Comparison of ENCODE assay signal across 16 cellular contexts in the genomic region with DNA sequence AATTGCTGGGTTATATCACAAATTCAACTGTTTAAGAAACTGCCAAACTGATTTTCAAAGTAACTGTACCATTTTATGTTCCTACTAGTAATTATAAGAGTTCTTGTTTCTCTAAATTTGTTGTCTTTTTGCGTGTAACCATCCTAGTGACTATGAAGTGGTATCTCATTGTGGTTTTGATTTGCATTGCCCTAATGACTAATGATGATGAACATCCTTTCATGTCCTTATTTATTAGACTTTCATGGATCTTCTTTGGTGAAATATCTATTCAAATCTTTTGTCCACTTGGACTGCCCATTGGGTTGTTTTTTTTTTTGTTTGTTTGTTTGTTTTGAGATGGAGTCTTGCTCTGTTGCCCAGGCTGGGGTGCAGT. TPM values are rescaled to one million over a fixed set of nuclear protein-coding genes. Genes with fewer than 3 reads are reported as not detected.
DNase-seq lines count a peak whose midpoint lies in the region; ATAC-seq, FAIRE-seq and TF ChIP-seq lines count a peak whose summit lies in the region.
"Had no signal": no experiment of that assay in that cellular context is flagged by ENCODE, and none has a peak within 500 bp of the region (broad histone marks: within the 10 kb centered on the region; RNA-seq: fewer than 3 reads in every experiment).

No MANE protein-coding gene starts in this region.

- H3K27ac Mint-ChIP-seq in activated T-helper 1 cell treated with anti-CD3 and anti-CD28 coated beads, Interleukin-12 subunit alpha, Interleukin-12 subunit beta, Interleukin-2, Interleukin-4 antibody, amounts not matched to agents 30 ng/mL and 10 ng/mL and 1 ng/mL, durations not matched to agents 14 hours and 24 hours and 36 hours = peak overlapping the region; percentile 9
- H3K27ac Mint-ChIP-seq: CD8-positive, alpha-beta T cell; progenitor cell of endocrine pancreas had no signal

- no peak overlapping the region for H4K12ac ChIP-seq in trophoblast cell (ENCODE audit: low read depth, low read length)

- H4K20me1 ChIP-seq in HCT116 (ENCODE audit: insufficient read depth) (peaks cover 4% of the 10 kb centered on the region; the same call in 1 of the 2 replicates), keratinocyte (ENCODE audit: control insufficient read depth, extremely low read depth, insufficient read depth, low read length) (no peaks in the 10 kb centered on the region)

- no peak for TF ChIP-seq POLR2A in HCT116 (IDR thresholded peaks at IDR 0.05; ENCODE audit: borderline replicate concordance, extremely low read depth, insufficient read depth, insufficient read length)

- H3K79me2 ChIP-seq in HCT116 (ENCODE audit: insufficient read depth, low read length) (peaks cover 87% of the 10 kb centered on the region), keratinocyte (ENCODE audit: control insufficient read depth, insufficient read depth, low read length) (peaks cover 79% of the 10 kb centered on the region), trophoblast cell (ENCODE audit: control insufficient read depth, insufficient read depth, low read length, poor library complexity) (peaks cover 26% of the 10 kb centered on the region)

- BruUV-seq in HCT116 (replicated peaks; lab: Mats Ljungman, UMichigan) = no TSS peak

- H3K18ac ChIP-seq in trophoblast cell (ENCODE audit: low read length) = no peak overlapping the region

- no peaks in the 10 kb centered on the region for H3K9me3 Mint-ChIP-seq in activated T-helper 1 cell treated with anti-CD3 and anti-CD28 coated beads, Interleukin-12 subunit alpha, Interleukin-12 subunit beta, Interleukin-2, Interleukin-4 antibody, amounts not matched to agents 30 ng/mL and 10 ng/mL and 1 ng/mL, durations not matched to agents 14 hours and 24 hours and 36 hours
- H3K9me3 Mint-ChIP-seq: CD8-positive, alpha-beta T cell had no signal

- no peak for FAIRE-seq in keratinocyte (lab: Jason Lieb, UNC)

- DNase-seq in AG10803 (ENCODE audit: low read depth) (peak; percentile 34), HCT116 (ENCODE audit: low read depth, low spot score) (no peak), keratinocyte (ENCODE audit: low read depth, low spot score) (no peak), NCI-H1092 treated with DMSO at 0.1 percent for 48 hours (lab: John Stamatoyannopoulos, UW) (no peak), NCI-H1417 (lab: John Stamatoyannopoulos, UW) (no peak), trophoblast cell (no peak)
- no peak for DNase-seq in activated T-helper 1 cell treated with anti-CD3 and anti-CD28 coated beads, Interleukin-12 subunit alpha, Interleukin-12 subunit beta, Interleukin-2, Interleukin-4 antibody, amounts not matched to agents 30 ng/mL and 10 ng/mL and 1 ng/mL, durations not matched to agents 14 hours and 24 hours and 36 hours (ENCODE audit: low spot score)
- DNase-seq: activated CD4-positive, CD25-positive, alpha-beta regulatory T cell treated with anti-CD3 and anti-CD28 coated beads, Interleukin-2, amount 50 U/mL, for 72 hours; CD8-positive, alpha-beta T cell; hippocampal formation; NCI-H146; NCI-H526; stimulated activated CD4-positive, alpha-beta T cell treated with anti-CD3 and anti-CD28 coated beads, Interleukin-2, amount 100 ng/mL, for 48 hours had no signal

- no peak overlapping the region for H2BK5ac ChIP-seq in trophoblast cell (ENCODE audit: low read depth, low read length, poor library complexity)

- peaks cover 19% of the 10 kb centered on the region for H3K36me3 Mint-ChIP-seq in activated T-helper 1 cell treated with anti-CD3 and anti-CD28 coated beads, Interleukin-12 subunit alpha, Interleukin-12 subunit beta, Interleukin-2, Interleukin-4 antibody, amounts not matched to agents 30 ng/mL and 10 ng/mL and 1 ng/mL, durations not matched to agents 14 hours and 24 hours and 36 hours (ENCODE audit: low read depth)

- H3K9me2 ChIP-seq in HCT116 (ENCODE audit: insufficient read depth) = no peaks in the 10 kb centered on the region

- no peak overlapping the region for H2AK5ac ChIP-seq in trophoblast cell (ENCODE audit: low read length)

- no peak overlapping the region for H2BK120ac ChIP-seq in trophoblast cell (ENCODE audit: insufficient read depth, low read length, poor library complexity)

- no CpG with 5 or more reads among the region's 1 CpG for WGBS in trophoblast cell (ENCODE audit: extremely low coverage, insufficient coverage, insufficient read length)

- no peaks in the 10 kb centered on the region for H3K27me3 ChIP-seq in HCT116 (ENCODE audit: insufficient read depth, low read length)
- no peaks in the 10 kb centered on the region for H3K27me3 ChIP-seq in keratinocyte (ENCODE audit: control insufficient read depth, extremely low read depth, insufficient read depth, low read length)
- no peaks in the 10 kb centered on the region for H3K27me3 ChIP-seq in trophoblast cell (ENCODE audit: insufficient read depth, low read length)

- CTCF ChIA-PET in HCT116 (lab: Charles Lee) = no interaction called here

- H3K79me1 ChIP-seq in trophoblast cell (ENCODE audit: low read length) = peaks cover 15% of the 10 kb centered on the region

- H3K4me3 ChIP-seq in AG10803 (ENCODE audit: low read length) (no peak overlapping the region), HCT116 (replicated peaks in 1 of 2; ENCODE audit: low read depth in 1 of 2, low read length in 2 of 2) (no peak overlapping the region), keratinocyte (ENCODE audit: control insufficient read depth in 2 of 3, extremely low read depth in 1 of 3, insufficient read depth in 2 of 3, low read depth in 1 of 3, low read length in 3 of 3) (peak overlapping the region; percentile 19 to 89 (median 86)), trophoblast cell (ENCODE audit: low read depth, low read length) (no peak overlapping the region)
- H3K4me3 ChIP-seq: SK-N-MC had no signal

- H4K91ac ChIP-seq in trophoblast cell (ENCODE audit: low read depth, low read length) = no peak overlapping the region

- H2BK12ac ChIP-seq in trophoblast cell (ENCODE audit: low read length) = no peak overlapping the region

- H3K4ac ChIP-seq in trophoblast cell (ENCODE audit: low read depth, low read length) = no peak overlapping the region

- no peak overlapping the region for H3K14ac ChIP-seq in trophoblast cell (ENCODE audit: low read length)

- H3K27ac ChIP-seq in HCT116 (ENCODE audit: low read depth, low read length) (no peak overlapping the region), keratinocyte (ENCODE audit: control insufficient read depth, insufficient read depth, low read length) (peak overlapping the region; percentile 99), trophoblast cell (ENCODE audit: low read depth, low read length) (no peak overlapping the region)
- H3K27ac ChIP-seq: SK-N-MC had no signal

- H3K4me3 Mint-ChIP-seq in activated T-helper 1 cell treated with anti-CD3 and anti-CD28 coated beads, Interleukin-12 subunit alpha, Interleukin-12 subunit beta, Interleukin-2, Interleukin-4 antibody, amounts not matched to agents 30 ng/mL and 10 ng/mL and 1 ng/mL, durations not matched to agents 14 hours and 24 hours and 36 hours = no peak overlapping the region
- H3K4me3 Mint-ChIP-seq: CD8-positive, alpha-beta T cell had no signal

- dilution Hi-C loops in keratinocyte (cut with MboI; ENCODE audit: extremely low pct_ligation_motif_present, low sequenced_read_pairs) = no loop called here

- H3K27me3 Mint-ChIP-seq in activated T-helper 1 cell treated with anti-CD3 and anti-CD28 coated beads, Interleukin-12 subunit alpha, Interleukin-12 subunit beta, Interleukin-2, Interleukin-4 antibody, amounts not matched to agents 30 ng/mL and 10 ng/mL and 1 ng/mL, durations not matched to agents 14 hours and 24 hours and 36 hours (ENCODE audit: insufficient read depth) = no peaks in the 10 kb centered on the region
- H3K27me3 Mint-ChIP-seq: progenitor cell of endocrine pancreas had no signal

- TF ChIP-seq RAD21 in HCT116 (IDR thresholded peaks at IDR 0.05; ENCODE audit: low read depth) = no peak

- peaks cover 71% of the 10 kb centered on the region for H3K4me1 Mint-ChIP-seq in activated T-helper 1 cell treated with anti-CD3 and anti-CD28 coated beads, Interleukin-12 subunit alpha, Interleukin-12 subunit beta, Interleukin-2, Interleukin-4 antibody, amounts not matched to agents 30 ng/mL and 10 ng/mL and 1 ng/mL, durations not matched to agents 14 hours and 24 hours and 36 hours (ENCODE audit: low read depth)

- H4K8ac ChIP-seq in trophoblast cell (ENCODE audit: low read depth, low read length) = no peak overlapping the region

- H3K9me1 ChIP-seq in keratinocyte (ENCODE audit: control insufficient read depth, extremely low read depth, insufficient read depth, low read length) = no peaks in the 10 kb centered on the region

- no peak overlapping the region for H2AFZ ChIP-seq in HCT116 (ENCODE audit: low read depth, low read length, poor library complexity, severe bottlenecking)
- H2AFZ ChIP-seq in keratinocyte (ENCODE audit: control insufficient read depth, low read length) = no peak overlapping the region
- no peak overlapping the region for H2AFZ ChIP-seq in trophoblast cell (ENCODE audit: insufficient read depth, low read length, poor library complexity)

- intact Hi-C loops in HCT116 (cut with micrococcal nuclease) = no loop called here
- intact Hi-C loops in activated T-helper 1 cell treated with anti-CD3 and anti-CD28 coated beads, Interleukin-12 subunit alpha, Interleukin-12 subunit beta, Interleukin-2, Interleukin-4 antibody, amounts not matched to agents 30 ng/mL and 10 ng/mL and 1 ng/mL, durations not matched to agents 14 hours and 24 hours and 36 hours (cut with micrococcal nuclease) = loop anchor here (10.0 kb wide), 2 partner anchors 286 to 1216 kb away; a partner anchor contains a TSS

- no peak for ATAC-seq in HCT116
- no peak for ATAC-seq in HG02571 (IDR thresholded peaks at IDR 0.05; ENCODE audit: unreplicated experiment)
- ATAC-seq: CD8-positive, alpha-beta T cell had no signal

- TF ChIP-seq CTCF in AG10803 (conservative IDR thresholded peaks at IDR 0.05; ENCODE audit: low read length) (no peak), HCT116 (IDR thresholded peaks at IDR 0.05 in 2 of 3, conservative IDR thresholded peaks at IDR 0.05 in 1 of 3; ENCODE audit: borderline replicate concordance in 1 of 3, insufficient read depth in 1 of 3, low read depth in 2 of 3, low read length in 2 of 3) (no peak), keratinocyte (optimal IDR thresholded peaks at IDR 0.05 in 1 of 3, IDR thresholded peaks at IDR 0.05 in 1 of 3, conservative IDR thresholded peaks at IDR 0.05 in 1 of 3; ENCODE audit: extremely low read depth in 1 of 3, insufficient read depth in 2 of 3, low read length in 3 of 3) (no peak)

- H3K9ac ChIP-seq in HCT116 (ENCODE audit: low read length) (no peak overlapping the region), keratinocyte (ENCODE audit: control insufficient read depth, extremely low read depth, insufficient read depth, low read length) (peak overlapping the region; percentile 72), trophoblast cell (ENCODE audit: low read length) (no peak overlapping the region)

- no peaks in the 10 kb centered on the region for H3K36me3 ChIP-seq in HCT116 (ENCODE audit: control insufficient read depth in 1 of 2, insufficient read depth in 2 of 2, low read length in 2 of 2)
- no peaks in the 10 kb centered on the region for H3K36me3 ChIP-seq in keratinocyte (ENCODE audit: control insufficient read depth in 2 of 2, extremely low read depth in 1 of 2, insufficient read depth in 2 of 2, low read length in 2 of 2)
- no peaks in the 10 kb centered on the region for H3K36me3 ChIP-seq in trophoblast cell (ENCODE audit: control insufficient read depth in 1 of 2, insufficient read depth in 2 of 2, low read length in 2 of 2)

- POLR2A ChIA-PET in HCT116 (lab: Charles Lee) = no interaction called here

- peaks cover 4 to 40% of the 10 kb centered on the region in 2 experiments; a peak in 3 of 4 replicates for H3K4me1 ChIP-seq in HCT116 (ENCODE audit: control insufficient read depth in 1 of 2, insufficient read depth in 2 of 2, low read length in 2 of 2)
- peaks cover 47% of the 10 kb centered on the region for H3K4me1 ChIP-seq in keratinocyte (ENCODE audit: control insufficient read depth, extremely low read depth, insufficient read depth, low read length)
- peaks cover 0 to 4% of the 10 kb centered on the region in 2 experiments for H3K4me1 ChIP-seq in trophoblast cell (ENCODE audit: control insufficient read depth in 1 of 2, insufficient read depth in 2 of 2, low read length in 2 of 2)

- H3K9me3 ChIP-seq in HCT116 (ENCODE audit: control insufficient read depth in 1 of 2, insufficient read depth in 1 of 2, low read depth in 1 of 2, low read length in 2 of 2) (no peaks in the 10 kb centered on the region), keratinocyte (ENCODE audit: control insufficient read depth, low read depth, low read length) (no peaks in the 10 kb centered on the region), trophoblast cell (ENCODE audit: insufficient read depth, low read depth, low read length) (no peaks in the 10 kb centered on the region)

- H3K4me2 ChIP-seq in HCT116 (ENCODE audit: low read length) (peak overlapping the region; percentile 77), keratinocyte (ENCODE audit: control insufficient read depth, extremely low read depth, insufficient read depth, low read depth, low read length) (peak overlapping the region; percentile 95), trophoblast cell (ENCODE audit: low read length) (no peak overlapping the region)

- H3K23ac ChIP-seq in trophoblast cell (ENCODE audit: low read length) = no peak overlapping the region

- RAD21 ChIA-PET in HCT116 (lab: Charles Lee; ENCODE audit: low non-redundant PET in 1 of 2, low total read pairs in 2 of 2, uncharacterized antibody in 2 of 2, unreplicated experiment in 2 of 2) = no interaction called here

RNA-seq across cellular contexts. Expression of a gene that starts 3.6 kb away (rescaled TPM):
- 35.1 TPM for total RNA-seq in HCT116 (2021; ENCODE audit: unreplicated experiment)
- 16.8 and 18.9 TPM in 2 replicates for polyA plus RNA-seq in HCT116 (2012)
- total RNA-seq in activated T-helper 1 cell treated with anti-CD3 and anti-CD28 coated beads, Interleukin-12 subunit alpha, Interleukin-12 subunit beta, Interleukin-2, Interleukin-4 antibody, amounts not matched to agents 30 ng/mL and 10 ng/mL and 1 ng/mL, durations not matched to agents 14 hours and 24 hours and 36 hours = 48.6 and 50.8 TPM in 2 replicates
- polyA plus RNA-seq in keratinocyte = 60.8 to 77.0 TPM (median 61.9 TPM) in 3 replicates
- 29.8 TPM for polyA plus RNA-seq in keratinocyte (2011; ENCODE audit: low read depth)
- polyA plus RNA-seq in keratinocyte (2011; cell fraction: cytosol; rRNA removed) = 44.6 and 75.2 TPM in 2 replicates
- polyA plus RNA-seq in keratinocyte (2011; cell fraction: nucleus; rRNA removed) = 83.6 and 108 TPM in 2 replicates
- polyA plus RNA-seq in keratinocyte (2012; ENCODE audit: low replicate concordance) = 50.3 and 54.7 TPM in 2 replicates
- polyA minus RNA-seq in keratinocyte = 31.5 to 73.8 TPM (median 53.2 TPM) in 3 replicates
- 62.2 TPM for polyA minus RNA-seq in keratinocyte (2011; cell fraction: cytosol; rRNA and poly(A)+ RNA removed)
- polyA minus RNA-seq in keratinocyte (2011; cell fraction: nucleus; rRNA and poly(A)+ RNA removed) = 59.6 and 108 TPM in 2 replicates
- 26.2 and 26.5 TPM in 2 replicates for polyA plus RNA-seq in trophoblast cell (2013)

RNA-seq across cellular contexts. Expression of a gene that starts 30.5 kb away (rescaled TPM):
- total RNA-seq in HCT116 (2021; ENCODE audit: unreplicated experiment) = 14.8 TPM
- 14.3 and 14.4 TPM in 2 replicates for polyA plus RNA-seq in HCT116 (2012)
- 38.6 and 42.1 TPM in 2 replicates for total RNA-seq in activated T-helper 1 cell treated with anti-CD3 and anti-CD28 coated beads, Interleukin-12 subunit alpha, Interleukin-12 subunit beta, Interleukin-2, Interleukin-4 antibody, amounts not matched to agents 30 ng/mL and 10 ng/mL and 1 ng/mL, durations not matched to agents 14 hours and 24 hours and 36 hours
- polyA plus RNA-seq in keratinocyte = 44.0 to 72.8 TPM (median 46.2 TPM) in 3 replicates
- 52.8 TPM for polyA plus RNA-seq in keratinocyte (2011; ENCODE audit: low read depth)
- polyA plus RNA-seq in keratinocyte (2011; cell fraction: cytosol; rRNA removed) = 58.1 and 67.4 TPM in 2 replicates
- polyA plus RNA-seq in keratinocyte (2011; cell fraction: nucleus; rRNA removed) = 71.4 and 90.1 TPM in 2 replicates
- 34.0 and 52.2 TPM in 2 replicates for polyA plus RNA-seq in keratinocyte (2012; ENCODE audit: low replicate concordance)
- polyA minus RNA-seq in keratinocyte = 92.9 to 153 TPM (median 123 TPM) in 3 replicates
- polyA minus RNA-seq in keratinocyte (2011; cell fraction: cytosol; rRNA and poly(A)+ RNA removed) = 42.6 TPM
- 34.7 and 46.8 TPM in 2 replicates for polyA minus RNA-seq in keratinocyte (2011; cell fraction: nucleus; rRNA and poly(A)+ RNA removed)
- polyA plus RNA-seq in trophoblast cell (2013) = 25.1 TPM in 2 replicates

RNA-seq across cellular contexts. Expression of a gene that starts 32.0 kb away (rescaled TPM):
- 49.0 TPM for total RNA-seq in HCT116 (2021; ENCODE audit: unreplicated experiment)
- polyA plus RNA-seq in HCT116 (2012) = 44.2 and 46.8 TPM in 2 replicates
- 69.3 and 73.4 TPM in 2 replicates for total RNA-seq in activated T-helper 1 cell treated with anti-CD3 and anti-CD28 coated beads, Interleukin-12 subunit alpha, Interleukin-12 subunit beta, Interleukin-2, Interleukin-4 antibody, amounts not matched to agents 30 ng/mL and 10 ng/mL and 1 ng/mL, durations not matched to agents 14 hours and 24 hours and 36 hours
- polyA plus RNA-seq in keratinocyte = 81.4 to 125 TPM (median 85.3 TPM) in 3 replicates
- 29.4 TPM for polyA plus RNA-seq in keratinocyte (2011; ENCODE audit: low read depth)
- polyA plus RNA-seq in keratinocyte (2011; cell fraction: cytosol; rRNA removed) = 62.3 and 109 TPM in 2 replicates
- 152 and 169 TPM in 2 replicates for polyA plus RNA-seq in keratinocyte (2011; cell fraction: nucleus; rRNA removed)
- 47.3 and 77.6 TPM in 2 replicates for polyA plus RNA-seq in keratinocyte (2012; ENCODE audit: low replicate concordance)
- 58.6 to 84.3 TPM (median 73.0 TPM) in 3 replicates for polyA minus RNA-seq in keratinocyte
- polyA minus RNA-seq in keratinocyte (2011; cell fraction: cytosol; rRNA and poly(A)+ RNA removed) = 81.5 TPM
- 42.1 and 47.1 TPM in 2 replicates for polyA minus RNA-seq in keratinocyte (2011; cell fraction: nucleus; rRNA and poly(A)+ RNA removed)
- 30.0 and 31.2 TPM in 2 replicates for polyA plus RNA-seq in trophoblast cell (2013)

Comparison
In these comparisons a context has a peak if more than half of its experiments do, and no peak if none do; other contexts are left out.
1. H3K4me3 ChIP-seq: peak in keratinocyte (3 of 3); none in AG10803 (single experiment), HCT116 (0 of 2) and trophoblast cell (single experiment).